8 cellular contexts compared by ENCODE assay signal in the genomic region with DNA sequence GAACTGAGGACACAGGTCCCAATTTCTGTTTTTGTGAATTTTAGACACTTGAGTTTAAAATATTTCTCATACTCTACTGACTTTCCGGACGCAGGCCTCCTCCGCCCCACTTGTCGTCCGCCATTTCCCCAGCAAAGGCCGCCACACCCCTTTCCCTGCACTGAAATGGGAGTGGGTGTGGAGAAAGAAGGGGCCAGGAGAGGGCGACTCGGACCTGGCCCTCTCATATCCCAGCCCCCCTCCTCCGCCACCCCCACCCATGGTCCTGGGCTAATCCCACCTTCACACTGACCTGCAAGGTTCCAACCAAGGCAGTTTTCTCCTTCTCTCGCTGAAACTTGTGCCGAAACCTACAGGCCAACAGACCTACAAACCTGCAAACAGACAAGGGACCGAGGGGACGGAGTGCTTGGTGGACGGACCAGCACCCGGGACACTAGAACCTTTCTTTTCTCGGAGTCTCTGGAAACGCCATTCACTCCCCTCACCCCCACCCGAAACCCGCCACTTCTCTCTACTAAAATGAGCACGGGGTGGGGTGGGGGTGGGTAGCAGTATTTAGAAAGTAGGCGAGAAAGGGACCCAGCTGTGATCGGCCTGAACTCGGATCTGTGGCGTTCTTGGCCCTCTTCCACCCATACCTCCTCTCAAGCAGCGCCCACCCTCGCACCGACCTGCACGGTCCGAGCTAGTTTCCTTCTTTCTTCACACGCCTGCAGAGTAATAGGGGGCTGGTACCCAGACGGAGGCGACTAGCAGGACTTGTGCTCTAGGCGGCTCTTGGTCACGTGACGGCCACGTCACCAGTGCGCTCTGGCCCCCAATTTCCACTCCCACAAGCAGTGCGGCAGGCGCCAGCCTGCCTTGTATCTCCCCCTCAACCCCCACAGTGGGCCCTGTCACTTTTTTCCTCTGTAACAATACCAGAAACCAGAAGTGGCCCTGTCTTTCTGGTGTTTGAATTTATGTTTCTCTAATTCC. TPM values are rescaled to one million over a fixed set of nuclear protein-coding genes. Genes with fewer than 3 reads are reported as not detected.
DNase-seq lines count a peak whose midpoint lies in the region; ATAC-seq, FAIRE-seq and TF ChIP-seq lines count a peak whose summit lies in the region.

Gene ARMCX6 (minus strand): TSS at position 790 of the 981 bp plus-strand sequence. CDS start 1,380 bp downstream, outside the sequence.

- peak within 1 kb of the TSS; percentile 43 for H3K4me2 ChIP-seq in keratinocyte (ENCODE audit: control insufficient read depth, extremely low read depth, insufficient read depth, low read depth, low read length)

- dilution Hi-C loops in keratinocyte (cut with MboI; ENCODE audit: extremely low pct_ligation_motif_present, low sequenced_read_pairs): no loop called here

- peak; percentile 58 for TF ChIP-seq CTCF in VCaP (conservative IDR thresholded peaks at IDR 0.05)
- peak in 2 of 3 experiments; percentile 19 to 44 for TF ChIP-seq CTCF in keratinocyte (optimal IDR thresholded peaks at IDR 0.05 in 1 of 3, IDR thresholded peaks at IDR 0.05 in 1 of 3, conservative IDR thresholded peaks at IDR 0.05 in 1 of 3; ENCODE audit: extremely low read depth in 1 of 3, insufficient read depth in 2 of 3, low read length in 3 of 3)

- H2AFZ ChIP-seq in keratinocyte (ENCODE audit: control insufficient read depth, low read length): peak within 1 kb of the TSS; percentile 84

- H3K9me1 ChIP-seq in keratinocyte (ENCODE audit: control insufficient read depth, extremely low read depth, insufficient read depth, low read length): no peaks in the 10 kb centered on the region

- FAIRE-seq in keratinocyte (lab: Jason Lieb, UNC): no peak

- H3K9me3 ChIP-seq in keratinocyte (ENCODE audit: control insufficient read depth, low read depth, low read length): no peaks in the 10 kb centered on the region

- no peaks in the 10 kb centered on the region for H3K79me2 ChIP-seq in keratinocyte (ENCODE audit: control insufficient read depth, insufficient read depth, low read length)

- peak within 1 kb of the TSS; percentile 44 to 74 (median 57) for H3K4me3 ChIP-seq in keratinocyte (ENCODE audit: control insufficient read depth in 2 of 3, extremely low read depth in 1 of 3, insufficient read depth in 2 of 3, low read depth in 1 of 3, low read length in 3 of 3)

- H4K20me1 ChIP-seq in keratinocyte (ENCODE audit: control insufficient read depth, extremely low read depth, insufficient read depth, low read length): no peaks in the 10 kb centered on the region

- no peaks in the 10 kb centered on the region for H3K36me3 ChIP-seq in keratinocyte (ENCODE audit: control insufficient read depth in 2 of 2, extremely low read depth in 1 of 2, insufficient read depth in 2 of 2, low read length in 2 of 2)

- H3K27ac ChIP-seq in VCaP: peak within 1 kb of the TSS; percentile 54
- H3K27ac ChIP-seq in keratinocyte (ENCODE audit: control insufficient read depth, insufficient read depth, low read length): peak within 1 kb of the TSS; percentile 44

- DNase-seq in NK-92 treated with Interleukin-12 subunit alpha and Interleukin-12 subunit beta, amount 100 ng/mL, for 24 hours (lab: John Stamatoyannopoulos, UW): peak; percentile 56
- DNase-seq in NK-92 (lab: John Stamatoyannopoulos, UW; ENCODE audit: unreplicated experiment): no peak
- peak; percentile 24 for DNase-seq in NCI-H2081 treated with DMSO at 0.1 percent for 48 hours (lab: John Stamatoyannopoulos, UW)
- peak; percentile 66 for DNase-seq in central memory CD4-positive, alpha-beta T cell
- DNase-seq in keratinocyte (ENCODE audit: low read depth, low spot score): no peak
- DNase-seq in stimulated activated CD4-positive, alpha-beta T cell treated with anti-CD3 and anti-CD28 coated beads, Interleukin-15, amount 100 ng/mL, for 1 hour (ENCODE audit: low read depth in 1 of 2, low spot score in 1 of 2): peak; percentile 38 to 50

- H3K27me3 ChIP-seq in keratinocyte (ENCODE audit: control insufficient read depth, extremely low read depth, insufficient read depth, low read length): no peaks in the 10 kb centered on the region

- peak within 1 kb of the TSS; percentile 71 for H3K9ac ChIP-seq in keratinocyte (ENCODE audit: control insufficient read depth, extremely low read depth, insufficient read depth, low read length)

- ATAC-seq in HG02981 (IDR thresholded peaks at IDR 0.05; ENCODE audit: unreplicated experiment): peak; percentile 91

- H3K4me1 ChIP-seq in keratinocyte (ENCODE audit: control insufficient read depth, extremely low read depth, insufficient read depth, low read length): no peaks in the 10 kb centered on the region

RNA-seq across cellular contexts. Expression of gene ARMCX6, which starts in this region (rescaled TPM):
- polyA plus RNA-seq in keratinocyte: 43.5 to 60.8 TPM (median 56.1 TPM) in 3 replicates
- polyA plus RNA-seq in keratinocyte (2011; ENCODE audit: low read depth): 28.6 TPM
- polyA plus RNA-seq in keratinocyte (2011; cell fraction: cytosol; rRNA removed): 48.5 and 75.8 TPM in 2 replicates
- 45.9 and 60.5 TPM in 2 replicates for polyA plus RNA-seq in keratinocyte (2011; cell fraction: nucleus; rRNA removed)
- polyA plus RNA-seq in keratinocyte (2012; ENCODE audit: low replicate concordance): 30.0 and 35.5 TPM in 2 replicates
- polyA minus RNA-seq in keratinocyte: 4.6 to 12.5 TPM (median 10.4 TPM) in 3 replicates
- 2.1 TPM for polyA minus RNA-seq in keratinocyte (2011; cell fraction: cytosol; rRNA and poly(A)+ RNA removed)
- polyA minus RNA-seq in keratinocyte (2011; cell fraction: nucleus; rRNA and poly(A)+ RNA removed): 7.1 and 11.0 TPM in 2 replicates

Comparison
In these comparisons a context has a peak if more than half of its experiments do, and no peak if none do; other contexts are left out.
1. DNase-seq: peak in NK-92 treated with Interleukin-12 subunit alpha and Interleukin-12 subunit beta, amount 100 ng/mL, for 24 hours (single experiment), NCI-H2081 treated with DMSO at 0.1 percent for 48 hours (single experiment), central memory CD4-positive, alpha-beta T cell (single experiment) and stimulated activated CD4-positive, alpha-beta T cell treated with anti-CD3 and anti-CD28 coated beads, Interleukin-15, amount 100 ng/mL, for 1 hour (2 of 2); none in NK-92 (single experiment) and keratinocyte (single experiment).